ENCODE assay signal across 18 cellular contexts in genomic region chr4:168505996-168506395, GRCh38. TPM values are rescaled to one million over a fixed set of nuclear protein-coding genes. Genes with fewer than 3 reads are reported as not detected.
A peak's percentile ranks its signal among the peaks of the same experiment; 100 is the strongest.
DNase-seq lines count a peak whose midpoint lies in the region; ATAC-seq, FAIRE-seq and TF ChIP-seq lines count a peak whose summit lies in the region.
"Had no signal": no experiment of that assay in that cellular context is flagged by ENCODE, and none has a peak within 500 bp of the region (broad histone marks: within the 10 kb centered on the region; RNA-seq: fewer than 3 reads in every experiment).

No MANE protein-coding gene starts in this region.

- no peak for TF ChIP-seq CTCF in HepG2 (CRISPR knock-in tag; IDR thresholded peaks at IDR 0.05)
- TF ChIP-seq CTCF in right lobe of liver (IDR thresholded peaks at IDR 0.05), result no peak
- no peak for TF ChIP-seq CTCF in NB4 (IDR thresholded peaks at IDR 0.05; ENCODE audit: low read depth, low read length)
- TF ChIP-seq CTCF in K562 (IDR thresholded peaks at IDR 0.05 in 2 of 3, conservative IDR thresholded peaks at IDR 0.05 in 1 of 3; ENCODE audit: insufficient read depth in 2 of 3, low read depth in 1 of 3, low read length in 3 of 3), result no peak
- no peak for TF ChIP-seq CTCF in spleen (IDR thresholded peaks at IDR 0.05 in 8 of 11, conservative IDR thresholded peaks at IDR 0.05 in 3 of 11)
- no peak for TF ChIP-seq CTCF in omental fat pad (IDR thresholded peaks at IDR 0.05)

- H3K9ac ChIP-seq in HepG2 (ENCODE audit: insufficient read depth, low read depth, low read length) (no peak overlapping the region), K562 (ENCODE audit: insufficient read depth in 1 of 2, low read depth in 2 of 2, low read length in 2 of 2) (no peak overlapping the region)

- H3K79me2 ChIP-seq in HepG2 (ENCODE audit: insufficient read depth, low read length), result no peaks in the 10 kb centered on the region
- no peaks in the 10 kb centered on the region for H3K79me2 ChIP-seq in K562 (ENCODE audit: control insufficient read depth, insufficient read depth, low read length)

- no peak overlapping the region for H3K27ac ChIP-seq in HepG2 (ENCODE audit: extremely low read length, insufficient read depth, low read length)
- no peak overlapping the region for H3K27ac ChIP-seq in right lobe of liver
- H3K27ac ChIP-seq in K562 (ENCODE audit: extremely low read depth, low read depth, low read length), result no peak overlapping the region
- H3K27ac ChIP-seq in spleen, result peak overlapping the region in 7 of 8 donors; percentile 8 to 91 (median 70)

- no peak for TF ChIP-seq RAD21 in HepG2 (CRISPR knock-in tag; IDR thresholded peaks at IDR 0.05)
- no peak for TF ChIP-seq RAD21 in K562 (CRISPR knock-in tag; conservative IDR thresholded peaks at IDR 0.05 in 1 of 2, IDR thresholded peaks at IDR 0.05 in 1 of 2)

- no peak for FAIRE-seq in HepG2 (lab: Jason Lieb, UNC)
- no peak for FAIRE-seq in K562 (lab: Jason Lieb, UNC)
- FAIRE-seq: A204.1, GM12891 had no signal

- H3K36me3 ChIP-seq in HepG2 (replicated peaks in 1 of 2; ENCODE audit: control insufficient read depth in 1 of 2, insufficient read depth in 2 of 2, low read length in 2 of 2), result no peaks in the 10 kb centered on the region; a peak in 1 of 5 replicates
- H3K36me3 ChIP-seq in right lobe of liver, result no peaks in the 10 kb centered on the region
- H3K36me3 ChIP-seq in K562 (ENCODE audit: control insufficient read depth, insufficient read depth, low read length), result no peaks in the 10 kb centered on the region
- H3K36me3 ChIP-seq in spleen, result no peaks in the 10 kb centered on the region

- intact Hi-C loops in HepG2 (cut with micrococcal nuclease; ENCODE audit: unreplicated experiment) (no loop called here), right lobe of liver (cut with DNase I) (no loop called here), K562 (cut with micrococcal nuclease) (no loop called here), spleen (cut with DNase I; ENCODE audit: low total_unique reads) (no loop called here)

- TF ChIP-seq EP300 in HepG2 (IDR thresholded peaks at IDR 0.05; ENCODE audit: low read depth in 2 of 2, low read length in 2 of 2) (no peak), HepG2 (CRISPR knock-in tag; IDR thresholded peaks at IDR 0.05; ENCODE audit: borderline replicate concordance) (no peak), K562 (IDR thresholded peaks at IDR 0.05; ENCODE audit: low read length) (no peak)

- DNase-seq in HepG2 (ENCODE audit: low spot score) (no peak), right lobe of liver (no peak), NB4 (ENCODE audit: low read depth) (peak; percentile 60), K562 (ENCODE audit: extremely low read depth in 1 of 4, low spot score in 3 of 4) (no peak), spleen (no peak), omental fat pad (ENCODE audit: low spot score) (no peak)
- DNase-seq: Calu3, DMS79, HFFc6, NCI-H1105, NCI-H187 treated with DMSO at 0.1 percent for 48 hours, NCI-H2171 treated with DMSO at 0.1 percent for 48 hours, OCI-M1 had no signal

- in situ Hi-C loops in HepG2 (cut with HindIII; ENCODE audit: extremely low pct_ligation_motif_present, low pct_unique_long_range_greater_than_20kb) (no loop called here), K562 (cut with MboI) (no loop called here)

- H4K20me1 ChIP-seq in HepG2 (ENCODE audit: insufficient read depth, low read length), result no peaks in the 10 kb centered on the region
- no peaks in the 10 kb centered on the region for H4K20me1 ChIP-seq in K562 (replicated peaks; ENCODE audit: control insufficient read depth, insufficient read depth, low read length)

- H3K4me1 ChIP-seq in HepG2 (ENCODE audit: insufficient read depth, low read length) (peaks cover 7% of the 10 kb centered on the region), right lobe of liver (no peaks in the 10 kb centered on the region), K562 (replicated peaks in 1 of 2; ENCODE audit: control insufficient read depth in 2 of 2, insufficient read depth in 2 of 2, low read length in 2 of 2) (no peaks in the 10 kb centered on the region), spleen (peaks cover 0 to 20% (median 5%) of the 10 kb centered on the region in 6 donors)

- H2AFZ ChIP-seq in HepG2 (ENCODE audit: low read length) (no peak overlapping the region), K562 (ENCODE audit: low read depth, low read length) (no peak overlapping the region)

- no TSS peak for BruUV-seq in HepG2 (replicated peaks; lab: Mats Ljungman, UMichigan)
- no TSS peak for BruUV-seq in K562 (replicated peaks; lab: Mats Ljungman, UMichigan)

- H3K4me2 ChIP-seq in HepG2 (ENCODE audit: low read depth, low read length), result no peak overlapping the region
- H3K4me2 ChIP-seq in K562 (ENCODE audit: insufficient read depth, low read length), result no peak overlapping the region

- POLR2A ChIA-PET in HepG2 (lab: Yijun Ruan, JAX), result no interaction called here
- POLR2A ChIA-PET in K562 (lab: Yijun Ruan, JAX), result no interaction called here

- H3K4me3 ChIP-seq in HepG2 (replicated peaks in 1 of 3; ENCODE audit: insufficient read depth in 1 of 3, low read depth in 2 of 3, low read length in 3 of 3) (no peak overlapping the region), right lobe of liver (no peak overlapping the region), NB4 (ENCODE audit: low read depth, low read length) (no peak overlapping the region), K562 (no peak overlapping the region), spleen (peak overlapping the region in 1 of 8 donors; percentile 14)

- no peak for ATAC-seq in HepG2
- no peak for ATAC-seq in right lobe of liver
- no peak for ATAC-seq in K562
- no peak for ATAC-seq in HG03520 (IDR thresholded peaks at IDR 0.05; ENCODE audit: unreplicated experiment)
- ATAC-seq in GM19452 (IDR thresholded peaks at IDR 0.05; ENCODE audit: unreplicated experiment), result no peak
- no peak for ATAC-seq in omental fat pad (ENCODE audit: low FRiP score)

- TF ChIP-seq POLR2A in HepG2 (IDR thresholded peaks at IDR 0.05; ENCODE audit: insufficient read depth in 1 of 2, low read depth in 2 of 2, low read length in 2 of 2) (no peak), right lobe of liver (IDR thresholded peaks at IDR 0.05) (no peak), NB4 (IDR thresholded peaks at IDR 0.05; ENCODE audit: extremely low read depth, insufficient read length) (no peak), K562 (conservative IDR thresholded peaks at IDR 0.05) (no peak), spleen (IDR thresholded peaks at IDR 0.05) (no peak)

- H3K9me1 ChIP-seq in K562 (ENCODE audit: control insufficient read depth, insufficient read depth, low read length), result no peaks in the 10 kb centered on the region

- H3K9me3 ChIP-seq in HepG2 (ENCODE audit: low read length) (no peaks in the 10 kb centered on the region), right lobe of liver (no peaks in the 10 kb centered on the region), K562 (replicated peaks; ENCODE audit: control insufficient read depth, insufficient read depth, low read depth, low read length) (no peaks in the 10 kb centered on the region), spleen (no peaks in the 10 kb centered on the region)

- H3K27me3 ChIP-seq in HepG2 (ENCODE audit: control insufficient read depth in 1 of 2, insufficient read depth in 2 of 2, low read length in 2 of 2) (no peaks in the 10 kb centered on the region; a peak in 1 of 5 replicates), right lobe of liver (no peaks in the 10 kb centered on the region), K562 (ENCODE audit: control insufficient read depth in 2 of 2, insufficient read depth in 2 of 2, low read length in 2 of 2) (no peaks in the 10 kb centered on the region), spleen (replicated peaks in 1 of 7) (no peaks in the 10 kb centered on the region)

- CTCF ChIA-PET in HepG2 (lab: Yijun Ruan, JAX; ENCODE audit: low intra/inter-chr PET ratio, low total read pairs) (no interaction called here), K562 (lab: Yijun Ruan, JAX; ENCODE audit: low intra/inter-chr PET ratio) (no interaction called here)

RNA-seq across cellular contexts. Expression of gene PALLD, which starts 9.1 kb away (rescaled TPM):
- 1.5 and 4.8 TPM in 2 replicates for total RNA-seq in HepG2 (2016; rRNA removed; fragmentation: Illumina TruSeq; extraction: Trizol)
- 2.7 and 2.8 TPM in 2 replicates for total RNA-seq in HepG2 (2016; cell fraction: cytosol; rRNA removed; fragmentation: Illumina TruSeq; extraction: Trizol; ENCODE audit: low read depth)
- total RNA-seq in HepG2 (2016; cell fraction: insoluble cytoplasmic fraction; rRNA removed; fragmentation: Illumina TruSeq; extraction: Trizol), result 1.7 and 3.4 TPM in 2 replicates
- total RNA-seq in HepG2 (2016; cell fraction: membrane; rRNA removed; fragmentation: Illumina TruSeq; extraction: Trizol), result 2.3 and 3.5 TPM in 2 replicates
- 2.8 and 3.1 TPM in 2 replicates for total RNA-seq in HepG2 (2016; cell fraction: nucleus; rRNA removed; fragmentation: Illumina TruSeq; extraction: Trizol)
- 0.50 and 0.59 TPM in 2 replicates for polyA plus RNA-seq in HepG2 (2011; rRNA removed)
- polyA plus RNA-seq in HepG2 (2011; cell fraction: cytosol; rRNA removed), result 0.25 and 0.54 TPM in 2 replicates
- 0.80 and 1.2 TPM in 2 replicates for polyA plus RNA-seq in HepG2 (2011; cell fraction: nucleus; rRNA removed)
- 0.48 and 2.4 TPM in 2 replicates for polyA plus RNA-seq in HepG2 (2012)
- polyA plus RNA-seq in HepG2 (2016; cell fraction: cytosol; fragmentation: Illumina TruSeq; extraction: Trizol; ENCODE audit: low read depth), result 0.29 and 0.44 TPM in 2 replicates
- polyA plus RNA-seq in HepG2 (2016; cell fraction: insoluble cytoplasmic fraction; fragmentation: Illumina TruSeq; extraction: Trizol; ENCODE audit: low read depth), result 3.7 and 4.3 TPM in 2 replicates
- 1.4 and 2.0 TPM in 2 replicates for polyA plus RNA-seq in HepG2 (2016; cell fraction: membrane; fragmentation: Illumina TruSeq; extraction: Trizol; ENCODE audit: low read depth)
- 2.3 and 2.9 TPM in 2 replicates for polyA plus RNA-seq in HepG2 (2016; cell fraction: nucleus; fragmentation: Illumina TruSeq; extraction: Trizol; ENCODE audit: insufficient read depth, low read depth)
- polyA minus RNA-seq in HepG2 (2011; rRNA and poly(A)+ RNA removed; ENCODE audit: low replicate concordance), result 1.6 and 66.7 TPM in 2 replicates
- 0.97 and 3.5 TPM in 2 replicates for polyA minus RNA-seq in HepG2 (2011; cell fraction: cytosol; rRNA and poly(A)+ RNA removed)
- 2.2 and 2.4 TPM in 2 replicates for polyA minus RNA-seq in HepG2 (2011; cell fraction: nucleus; rRNA and poly(A)+ RNA removed)
- total RNA-seq in right lobe of liver, result 10 to 100 TPM in 5 of 6 experiments, 1 to 10 TPM in 1; 7.7 to 81.6 (median 24.8) TPM
- not detected in 2 replicates for total RNA-seq in K562 (2011; cell fraction: chromatin; rRNA removed; ENCODE audit: low replicate concordance)
- total RNA-seq in K562 (2011; cell fraction: nucleolus; rRNA removed), result not detected in 2 replicates
- total RNA-seq in K562 (2011; cell fraction: nucleoplasm; rRNA removed), result not detected in 2 replicates
- 0.09 TPM in 1 of 2 replicates, not detected in the other for total RNA-seq in K562 (2014; rRNA removed)
- not detected in 2 replicates for total RNA-seq in K562 (2014; rRNA removed; fragmentation: Illumina TruSeq; extraction: Trizol)
- not detected in 2 replicates for total RNA-seq in K562 (2015; rRNA removed; fragmentation: Illumina TruSeq; extraction: Trizol)
- total RNA-seq in K562 (2021), result 0.35 and 0.89 TPM in 2 replicates
- polyA plus RNA-seq in K562 (2011; rRNA removed), result 0.03 TPM in 1 of 2 replicates, not detected in the other
- 0.03 TPM in 1 of 2 replicates, not detected in the other for polyA plus RNA-seq in K562 (2011; cell fraction: cytosol; rRNA removed)
- 0.31 TPM in 1 of 2 replicates, not detected in the other for polyA plus RNA-seq in K562 (2011; cell fraction: nucleus; rRNA removed)
- 0.12 and 0.33 TPM in 2 replicates for polyA plus RNA-seq in K562 (2012)
- polyA plus RNA-seq in K562 (2014; fragmentation: Illumina TruSeq; extraction: Trizol), result not detected in 2 replicates
- under 1 TPM; 0.01 to 0.18 TPM for polyA plus RNA-seq in K562 (2014; fragmentation: Nextera tagmentation; extraction: Ambion mirVana)
- polyA plus RNA-seq in K562 (2014; rRNA removed), result 0.01 TPM in 1 of 2 replicates, not detected in the other
- 0.11 TPM in 1 of 2 replicates, not detected in the other for polyA minus RNA-seq in K562 (2011; rRNA and poly(A)+ RNA removed)
- 0.73 TPM in 1 of 2 replicates, not detected in the other for polyA minus RNA-seq in K562 (2011; cell fraction: cytosol; rRNA and poly(A)+ RNA removed)
- 0.27 TPM in 1 of 2 replicates, not detected in the other for polyA minus RNA-seq in K562 (2011; cell fraction: nucleus; rRNA and poly(A)+ RNA removed)
- 100 to 1,000 TPM in 6 of 7 donors, 10 to 100 TPM in 1; 83.5 to 228 (median 183) TPM for total RNA-seq in spleen
- polyA plus RNA-seq in spleen, result 10 to 100 TPM; 24.3 to 53.1 (median 35.8) TPM
- total RNA-seq in omental fat pad, result 100 to 1,000 TPM in 1 of 4 donors, 10 to 100 TPM in 3; 58.5 to 164 (median 84.2) TPM

RNA-seq across cellular contexts. Expression of gene DDX60L, which starts 25.7 kb away (rescaled TPM):
- total RNA-seq in HepG2 (2016; rRNA removed; fragmentation: Illumina TruSeq; extraction: Trizol) (0.22 and 0.24 TPM in 2 replicates), right lobe of liver (10 to 100 TPM in 3 of 6 experiments, 1 to 10 TPM in 3; 6.6 to 16.6 (median 10.4) TPM), K562 (2014; rRNA removed) (1.2 and 2.0 TPM in 2 replicates), K562 (2014; rRNA removed; fragmentation: Illumina TruSeq; extraction: Trizol) (2.9 and 3.9 TPM in 2 replicates), K562 (2015; rRNA removed; fragmentation: Illumina TruSeq; extraction: Trizol) (2.8 and 3.3 TPM in 2 replicates), K562 (2021) (2.3 and 2.6 TPM in 2 replicates), spleen (10 to 100 TPM; 35.4 to 82.2 (median 60.5) TPM), omental fat pad (10 to 100 TPM in 3 of 4 donors, 1 to 10 TPM in 1; 9.3 to 62.4 (median 32.2) TPM)
- total RNA-seq in HepG2 (2016; cell fraction: cytosol; rRNA removed; fragmentation: Illumina TruSeq; extraction: Trizol; ENCODE audit: low read depth), result 0.10 and 0.18 TPM in 2 replicates
- 0.15 and 0.36 TPM in 2 replicates for total RNA-seq in HepG2 (2016; cell fraction: insoluble cytoplasmic fraction; rRNA removed; fragmentation: Illumina TruSeq; extraction: Trizol)
- 0.03 and 0.12 TPM in 2 replicates for total RNA-seq in HepG2 (2016; cell fraction: membrane; rRNA removed; fragmentation: Illumina TruSeq; extraction: Trizol)
- total RNA-seq in HepG2 (2016; cell fraction: nucleus; rRNA removed; fragmentation: Illumina TruSeq; extraction: Trizol), result 0.53 and 1.1 TPM in 2 replicates
- polyA plus RNA-seq in HepG2 (2011; rRNA removed) (0.26 and 0.34 TPM in 2 replicates), K562 (2011; rRNA removed) (0.24 and 0.40 TPM in 2 replicates), K562 (2014; fragmentation: Illumina TruSeq; extraction: Trizol) (2.9 and 3.0 TPM in 2 replicates), K562 (2014; fragmentation: Nextera tagmentation; extraction: Ambion mirVana) (1 to 10 TPM; 1.3 to 2.5 TPM), K562 (2014; rRNA removed) (1.8 and 3.0 TPM in 2 replicates), spleen (10 to 100 TPM in 2 of 3 donors, 1 to 10 TPM in 1; 9.3 to 19.1 (median 16.5) TPM)
- polyA plus RNA-seq in HepG2 (2011; cell fraction: cytosol; rRNA removed), result 0.11 and 0.36 TPM in 2 replicates
- 0.31 and 0.45 TPM in 2 replicates for polyA plus RNA-seq in HepG2 (2011; cell fraction: nucleus; rRNA removed)
- 0.12 and 0.53 TPM in 2 replicates for polyA plus RNA-seq in HepG2 (2012)
- polyA plus RNA-seq in HepG2 (2016; cell fraction: cytosol; fragmentation: Illumina TruSeq; extraction: Trizol; ENCODE audit: low read depth), result 0.29 TPM in 1 of 2 replicates, not detected in the other
- 0.27 and 0.58 TPM in 2 replicates for polyA plus RNA-seq in HepG2 (2016; cell fraction: insoluble cytoplasmic fraction; fragmentation: Illumina TruSeq; extraction: Trizol; ENCODE audit: low read depth)
- 0.41 TPM in 1 of 2 replicates, not detected in the other for polyA plus RNA-seq in HepG2 (2016; cell fraction: membrane; fragmentation: Illumina TruSeq; extraction: Trizol; ENCODE audit: low read depth)
- polyA plus RNA-seq in HepG2 (2016; cell fraction: nucleus; fragmentation: Illumina TruSeq; extraction: Trizol; ENCODE audit: insufficient read depth, low read depth), result 0.78 and 0.79 TPM in 2 replicates
- polyA minus RNA-seq in HepG2 (2011; rRNA and poly(A)+ RNA removed; ENCODE audit: low replicate concordance), result 0.18 and 11.9 TPM in 2 replicates
- 0.20 TPM in 1 of 2 replicates, not detected in the other for polyA minus RNA-seq in HepG2 (2011; cell fraction: cytosol; rRNA and poly(A)+ RNA removed)
- 0.77 and 0.99 TPM in 2 replicates for polyA minus RNA-seq in HepG2 (2011; cell fraction: nucleus; rRNA and poly(A)+ RNA removed)
- total RNA-seq in K562 (2011; cell fraction: chromatin; rRNA removed; ENCODE audit: low replicate concordance), result 1.5 and 3.8 TPM in 2 replicates
- 0.50 and 1.1 TPM in 2 replicates for total RNA-seq in K562 (2011; cell fraction: nucleolus; rRNA removed)
- total RNA-seq in K562 (2011; cell fraction: nucleoplasm; rRNA removed), result 1.9 and 2.1 TPM in 2 replicates
- polyA plus RNA-seq in K562 (2011; cell fraction: cytosol; rRNA removed), result 0.09 and 0.22 TPM in 2 replicates
- polyA plus RNA-seq in K562 (2011; cell fraction: nucleus; rRNA removed), result 0.23 and 0.29 TPM in 2 replicates
- 2.3 and 7.1 TPM in 2 replicates for polyA plus RNA-seq in K562 (2012)
- polyA minus RNA-seq in K562 (2011; rRNA and poly(A)+ RNA removed), result 0.24 and 0.35 TPM in 2 replicates
- polyA minus RNA-seq in K562 (2011; cell fraction: cytosol; rRNA and poly(A)+ RNA removed), result not detected in 2 replicates
- polyA minus RNA-seq in K562 (2011; cell fraction: nucleus; rRNA and poly(A)+ RNA removed), result 0.11 and 0.40 TPM in 2 replicates
- total RNA-seq: G401 had no signal

Comparison
In these comparisons a context has a peak if more than half of its experiments do, and no peak if none do; other contexts are left out.
1. H3K27ac ChIP-seq: peak in spleen (7 of 8); none in HepG2 (single experiment), right lobe of liver (0 of 3) and K562 (single experiment).
2. Of the 241 proteins assayed by ChIP-seq in both HepG2 and K562: peak only in HepG2: none; only in K562: none; in both: CEBPB; in neither: 239; mixed calls (peak in some experiments, not most) for 1.